In genomic region chrX:110665636-110666035, GRCh38 we compare ENCODE assay signal across 9 cellular contexts.
DNase-seq lines count a peak whose midpoint lies in the region; TF ChIP-seq lines count a peak whose summit lies in the region.
"Had no signal": no experiment of that assay in that cellular context is flagged by ENCODE, and none has a peak within 500 bp of the region (broad histone marks: within the 10 kb centered on the region; RNA-seq: fewer than 3 reads in every experiment).

No MANE protein-coding gene starts in this region.

- H3K4me3 Mint-ChIP-seq in activated naive CD4-positive, alpha-beta T cell treated with anti-CD3 and anti-CD28 coated beads, Interleukin-2, amount 10 ng/mL, durations not matched to agents 7 days and 5 days: no peak overlapping the region
- H3K4me3 Mint-ChIP-seq: CD4-positive, alpha-beta memory T cell had no signal

- no peaks in the 10 kb centered on the region for H3K36me3 Mint-ChIP-seq in activated naive CD4-positive, alpha-beta T cell treated with anti-CD3 and anti-CD28 coated beads, Interleukin-2, amount 10 ng/mL, durations not matched to agents 7 days and 5 days
- H3K36me3 Mint-ChIP-seq: CD4-positive, alpha-beta memory T cell had no signal

- CTCF ChIA-PET in activated naive CD4-positive, alpha-beta T cell treated with anti-CD3 and anti-CD28 coated beads, Interleukin-2, amount 10 ng/mL, durations not matched to agents 7 days and 5 days (lab: Charles Lee): interaction anchor here (0.9 to 1.6 kb wide), 2 partner anchors 10 to 16 kb away, joined by 3 to 4 read pairs; no protein-coding TSS in a partner anchor

- 12 to 13% methylated on average over 2 of the region's 2 CpGs for WGBS in lower leg skin, 2 donors

- peak; percentile 29 for TF ChIP-seq CTCF in GM20000 (IDR thresholded peaks at IDR 0.05; ENCODE audit: extremely low read depth, missing control alignments)
- TF ChIP-seq CTCF in lower leg skin (IDR thresholded peaks at IDR 0.05): no peak

- intact Hi-C loops in lower leg skin (cut with DNase I; ENCODE audit: low total_unique reads): no loop called here

- H3K27me3 Mint-ChIP-seq in activated naive CD4-positive, alpha-beta T cell treated with anti-CD3 and anti-CD28 coated beads, Interleukin-2, amount 10 ng/mL, durations not matched to agents 7 days and 5 days: no peaks in the 10 kb centered on the region

- no peak overlapping the region for H3K27ac Mint-ChIP-seq in activated naive CD4-positive, alpha-beta T cell treated with anti-CD3 and anti-CD28 coated beads, Interleukin-2, amount 10 ng/mL, durations not matched to agents 7 days and 5 days
- H3K27ac Mint-ChIP-seq: CD4-positive, alpha-beta memory T cell had no signal

- TF ChIP-seq POLR2A in lower leg skin (IDR thresholded peaks at IDR 0.05): no peak

- H3K4me1 Mint-ChIP-seq in activated naive CD4-positive, alpha-beta T cell treated with anti-CD3 and anti-CD28 coated beads, Interleukin-2, amount 10 ng/mL, durations not matched to agents 7 days and 5 days: no peaks in the 10 kb centered on the region
- H3K4me1 Mint-ChIP-seq: CD4-positive, alpha-beta memory T cell had no signal

- DNase-seq in NCI-H2196 (lab: John Stamatoyannopoulos, UW; ENCODE audit: unreplicated experiment): peak; percentile 0
- no peak for DNase-seq in NCI-H2196 treated with DMSO at 0.1 percent for 48 hours (lab: John Stamatoyannopoulos, UW; ENCODE audit: unreplicated experiment)
- DNase-seq in GM20000 (ENCODE audit: low spot score): no peak
- DNase-seq in Jurkat, Clone E6-1 (ENCODE audit: low read depth, low spot score): peak; percentile 3
- peak; percentile 24 for DNase-seq in activated naive CD4-positive, alpha-beta T cell treated with anti-CD3 and anti-CD28 coated beads, Interleukin-2, amount 10 ng/mL, durations not matched to agents 7 days and 5 days
- peak; percentile 70 for DNase-seq in iPS-NIHi11 (ENCODE audit: low spot score)
- no peak for DNase-seq in lower leg skin (ENCODE audit: low spot score in 2 of 2)
- DNase-seq in GOT3 (lab: John Stamatoyannopoulos, UW): no peak

- H3K9me3 Mint-ChIP-seq in activated naive CD4-positive, alpha-beta T cell treated with anti-CD3 and anti-CD28 coated beads, Interleukin-2, amount 10 ng/mL, durations not matched to agents 7 days and 5 days: no peaks in the 10 kb centered on the region
- H3K9me3 Mint-ChIP-seq: CD4-positive, alpha-beta memory T cell had no signal

- H3K4me3 ChIP-seq in Jurkat, Clone E6-1 (ENCODE audit: low read length): no peak overlapping the region
- H3K4me3 ChIP-seq in lower leg skin (ENCODE audit: low read depth, poor library complexity, severe bottlenecking): no peak overlapping the region

Comparison
In these comparisons a context has a peak if more than half of its experiments do, and no peak if none do; other contexts are left out.
1. DNase-seq: peak in NCI-H2196 (single experiment), Jurkat, Clone E6-1 (single experiment), activated naive CD4-positive, alpha-beta T cell treated with anti-CD3 and anti-CD28 coated beads, Interleukin-2, amount 10 ng/mL, durations not matched to agents 7 days and 5 days (single experiment) and iPS-NIHi11 (single experiment); none in NCI-H2196 treated with DMSO at 0.1 percent for 48 hours (single experiment), GM20000 (single experiment), lower leg skin (0 of 2) and GOT3 (single experiment).